In the genomic region with DNA sequence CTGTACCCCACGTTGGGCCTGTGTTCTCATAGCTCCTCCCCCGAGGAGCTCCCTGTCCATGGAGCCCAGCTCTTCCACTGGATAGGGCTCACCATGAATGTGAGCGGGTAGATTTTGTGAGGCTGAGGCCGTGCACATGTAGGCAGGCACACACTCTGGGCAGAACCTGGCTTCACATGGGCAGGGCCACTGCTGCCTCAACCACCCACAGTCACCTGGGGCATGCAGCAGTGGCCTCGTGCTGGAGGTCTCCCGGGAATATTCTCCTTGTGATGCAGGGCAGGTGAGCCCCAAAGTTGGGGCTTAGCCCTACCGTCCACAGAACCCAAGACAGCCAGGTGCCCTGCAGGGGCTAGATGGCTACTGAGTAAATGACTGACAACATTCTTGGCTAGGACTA, we compare ENCODE assay signal across 23 cellular contexts.
"Had no signal": no experiment of that assay in that cellular context is flagged by ENCODE, and none has a peak within 500 bp of the region (broad histone marks: within the 10 kb centered on the region; RNA-seq: fewer than 3 reads in every experiment).

No MANE protein-coding gene starts in this region.

- H3K9me3 Mint-ChIP-seq: activated B cell treated with CpG ODN at 0.5 μM for 24 hours; activated CD4-positive, alpha-beta memory T cell treated with anti-CD3 and anti-CD28 coated beads for 36 hours; activated naive CD8-positive, alpha-beta T cell treated with anti-CD3 and anti-CD28 coated beads, Interleukin-2, amount 10 ng/mL, durations not matched to agents 7 days and 5 days had no signal

- H3K27me3 ChIP-seq: ascending aorta, MG63, SJCRH30 had no signal

- H3K4me3 Mint-ChIP-seq: activated B cell treated with CpG ODN at 0.5 μM for 24 hours; activated CD4-positive, alpha-beta memory T cell treated with anti-CD3 and anti-CD28 coated beads for 36 hours; activated naive CD8-positive, alpha-beta T cell treated with anti-CD3 and anti-CD28 coated beads, Interleukin-2, amount 10 ng/mL, durations not matched to agents 7 days and 5 days had no signal

- DNase-seq: activated B cell treated with CpG ODN at 0.5 μM for 24 hours; activated CD4-positive, alpha-beta memory T cell treated with anti-CD3 and anti-CD28 coated beads for 36 hours; activated CD4-positive, alpha-beta T cell treated with anti-CD3 and anti-CD28 coated beads for 4 hours; activated CD4-positive, alpha-beta T cell treated with anti-CD3 and anti-CD28 coated beads, Interleukin-2, amount 50 U/mL, for 1 hour; activated CD4-positive, CD25-positive, alpha-beta regulatory T cell treated with anti-CD3 and anti-CD28 coated beads, Interleukin-2, amount 50 U/mL, for 72 hours; activated CD8-positive, alpha-beta memory T cell treated with anti-CD3 and anti-CD28 coated beads, Interleukin-2, amount 50 U/mL, for 4 hours; activated effector memory CD4-positive, alpha-beta T cell treated with Interleukin-2 at 50 U/mL for 16 hours; activated naive CD4-positive, alpha-beta T cell treated with anti-CD3 and anti-CD28 coated beads, Interleukin-2, amount 50 U/mL, for 16 hours; activated naive CD8-positive, alpha-beta T cell treated with anti-CD3 and anti-CD28 coated beads, Interleukin-2, amount 10 ng/mL, durations not matched to agents 7 days and 5 days; activated T-cell treated with anti-CD3 and anti-CD28 coated beads for 4 hours; activated T-cell treated with anti-CD3 and anti-CD28 coated beads, Interleukin-2, amount 50 U/mL, for 48 hours; Kasumi-1; KG1; MG63; NCI-H1930; NCI-H2081 treated with DMSO at 0.1 percent for 48 hours; NCI-H345; SJCRH30; T1000 had no signal

- H3K27ac ChIP-seq: breast epithelium, SJCRH30, SK-N-MC had no signal

- H3K4me3 ChIP-seq: ascending aorta, breast epithelium, MG63, SJCRH30, SK-N-MC had no signal

- ATAC-seq: Panc1 had no signal

- H3K27ac Mint-ChIP-seq: activated B cell treated with CpG ODN at 0.5 μM for 24 hours; activated CD4-positive, alpha-beta memory T cell treated with anti-CD3 and anti-CD28 coated beads for 36 hours; activated naive CD8-positive, alpha-beta T cell treated with anti-CD3 and anti-CD28 coated beads, Interleukin-2, amount 10 ng/mL, durations not matched to agents 7 days and 5 days had no signal

- H3K36me3 ChIP-seq: ascending aorta, breast epithelium, MG63, SJCRH30 had no signal

- H3K9me3 ChIP-seq: ascending aorta, breast epithelium, MG63 had no signal

- H3K36me3 Mint-ChIP-seq: activated CD4-positive, alpha-beta memory T cell treated with anti-CD3 and anti-CD28 coated beads for 36 hours; activated naive CD8-positive, alpha-beta T cell treated with anti-CD3 and anti-CD28 coated beads, Interleukin-2, amount 10 ng/mL, durations not matched to agents 7 days and 5 days had no signal

- H3K4me1 Mint-ChIP-seq: activated B cell treated with CpG ODN at 0.5 μM for 24 hours; activated naive CD8-positive, alpha-beta T cell treated with anti-CD3 and anti-CD28 coated beads, Interleukin-2, amount 10 ng/mL, durations not matched to agents 7 days and 5 days had no signal

- H3K4me1 ChIP-seq: breast epithelium, SJCRH30 had no signal
